In genomic region chr19:49615861-49616260, GRCh38 we compare ENCODE assay signal across 22 cellular contexts.
"Had no signal": no experiment of that assay in that cellular context is flagged by ENCODE, and none has a peak within 500 bp of the region (broad histone marks: within the 10 kb centered on the region; RNA-seq: fewer than 3 reads in every experiment).

No MANE protein-coding gene starts in this region.

- H3K27me3 ChIP-seq: heart right ventricle, hepatocyte, neural progenitor cell, suprapubic skin, tibial nerve, uterus had no signal

- DNase-seq: heart right ventricle; islet precursor cell; left ventricle myocardium inferior; mesendoderm; naive B cell; natural killer cell; nephron progenitor cell; psoas muscle; stimulated activated CD4-positive, alpha-beta T cell treated with anti-CD3 and anti-CD28 coated beads, Interleukin-12 subunit alpha, Interleukin-12 subunit beta, amount 100 ng/mL, for 4 hours; stimulated activated CD4-positive, alpha-beta T cell treated with anti-CD3 and anti-CD28 coated beads, Interleukin-15, amount 100 ng/mL, for 24 hours; stimulated activated CD4-positive, alpha-beta T cell treated with anti-CD3 and anti-CD28 coated beads, Interleukin-2, amount 100 ng/mL, for 24 hours; stimulated activated CD4-positive, alpha-beta T cell treated with anti-CD3 and anti-CD28 coated beads, Interleukin-4, amount 100 ng/mL, for 1 hour; stimulated activated naive CD4-positive, alpha-beta T cell; uterus had no signal

- H3K9ac ChIP-seq: neural progenitor cell, parathyroid adenoma had no signal

- H2AFZ ChIP-seq: hepatocyte, neural progenitor cell, parathyroid adenoma had no signal

- H3K4me1 ChIP-seq: neural progenitor cell, parathyroid adenoma, uterus had no signal

- ATAC-seq: heart right ventricle, natural killer cell, psoas muscle, sciatic nerve had no signal

- H3K9me3 ChIP-seq: psoas muscle, suprapubic skin, tibial nerve, uterus had no signal

- H3K36me3 ChIP-seq: uterus had no signal

- H3K4me3 ChIP-seq: heart right ventricle, hepatocyte, left ventricle myocardium inferior, lung, neural progenitor cell, psoas muscle, skin epidermis, suprapubic skin, tibial nerve, uterus had no signal

- H3K4me2 ChIP-seq: hepatocyte, neural progenitor cell had no signal

- H3K27ac ChIP-seq: heart right ventricle, hepatocyte, left ventricle myocardium inferior, neural progenitor cell, parathyroid adenoma, psoas muscle, skin epidermis, suprapubic skin, uterus had no signal
